ENCODE assay signal across 25 cellular contexts in genomic region chr1:169610858-169611257, GRCh38. TPM values are rescaled to one million over a fixed set of nuclear protein-coding genes. Genes with fewer than 3 reads are reported as not detected.
A peak's percentile ranks its signal among the peaks of the same experiment; 100 is the strongest.
DNase-seq lines count a peak whose midpoint lies in the region; ATAC-seq and TF ChIP-seq lines count a peak whose summit lies in the region.
"Had no signal": no experiment of that assay in that cellular context is flagged by ENCODE, and none has a peak within 500 bp of the region (broad histone marks: within the 10 kb centered on the region; RNA-seq: fewer than 3 reads in every experiment).

No MANE protein-coding gene starts in this region.

- H4K91ac ChIP-seq in H9 (ENCODE audit: insufficient read length, low read depth, low read length), result no peak overlapping the region

- H3K9ac ChIP-seq in HCT116 (ENCODE audit: low read length) (no peak overlapping the region), H9 (ENCODE audit: extremely low read depth, insufficient read length, low read length) (no peak overlapping the region)
- H3K9ac ChIP-seq: GM23248 had no signal

- no peak overlapping the region for H3K4ac ChIP-seq in H9 (ENCODE audit: low read depth, low read length)

- no peak for TF ChIP-seq POLR2A in HCT116 (IDR thresholded peaks at IDR 0.05; ENCODE audit: borderline replicate concordance, extremely low read depth, insufficient read depth, insufficient read length)
- no peak for TF ChIP-seq POLR2A in NB4 (IDR thresholded peaks at IDR 0.05; ENCODE audit: extremely low read depth, insufficient read length)

- intact Hi-C loops in HCT116 (cut with micrococcal nuclease), result no loop called here

- no peaks in the 10 kb centered on the region for H3K9me2 ChIP-seq in HCT116 (ENCODE audit: insufficient read depth)

- no peak overlapping the region for H3K56ac ChIP-seq in H9 (ENCODE audit: insufficient read length, low read depth, low read length)

- BruUV-seq in HCT116 (replicated peaks; lab: Mats Ljungman, UMichigan), result no TSS peak

- H4K20me1 ChIP-seq in HCT116 (ENCODE audit: insufficient read depth), result no peaks in the 10 kb centered on the region
- no peaks in the 10 kb centered on the region for H4K20me1 ChIP-seq in H9 (ENCODE audit: control insufficient read depth, insufficient read depth, insufficient read length)

- no peak overlapping the region for H3K27ac Mint-ChIP-seq in H9
- H3K27ac Mint-ChIP-seq: CD4-positive, CD25-positive, alpha-beta regulatory T cell had no signal

- H2BK5ac ChIP-seq in H9 (ENCODE audit: insufficient read length, low read length), result no peak overlapping the region

- H3K4me2 ChIP-seq in HCT116 (ENCODE audit: low read length), result no peak overlapping the region
- no peak overlapping the region for H3K4me2 ChIP-seq in H9 (ENCODE audit: insufficient read depth, insufficient read length, low read length)
- H3K4me2 ChIP-seq: PC-9 had no signal

- H3K14ac ChIP-seq in H9 (ENCODE audit: insufficient read depth, low read length), result no peak overlapping the region

- H3K4me1 ChIP-seq in HCT116 (ENCODE audit: control insufficient read depth in 1 of 2, insufficient read depth in 2 of 2, low read length in 2 of 2) (no peaks in the 10 kb centered on the region), H9 (ENCODE audit: insufficient read depth, low read length) (no peaks in the 10 kb centered on the region)
- H3K4me1 ChIP-seq: BE2C had no signal

- H3K36me3 ChIP-seq in HCT116 (ENCODE audit: control insufficient read depth in 1 of 2, insufficient read depth in 2 of 2, low read length in 2 of 2), result no peaks in the 10 kb centered on the region
- H3K36me3 ChIP-seq: BE2C had no signal

- H3K79me1 ChIP-seq in H9 (ENCODE audit: insufficient read depth, low read depth, low read length, poor library complexity, severe bottlenecking), result no peaks in the 10 kb centered on the region

- TF ChIP-seq RAD21 in HCT116 (IDR thresholded peaks at IDR 0.05; ENCODE audit: low read depth), result no peak

- peak; percentile 12 to 29 for DNase-seq in NOMO-1 (lab: John Stamatoyannopoulos, UW; ENCODE audit: unreplicated experiment in 2 of 2)
- DNase-seq in NOMO-1 treated with dmso at 0.1 percent for 144 hours (lab: John Stamatoyannopoulos, UW; ENCODE audit: unreplicated experiment), result no peak
- no peak for DNase-seq in HCT116 (ENCODE audit: low read depth, low spot score)
- peak; percentile 43 for DNase-seq in NB4 (ENCODE audit: low read depth)
- no peak for DNase-seq in HEK293T (ENCODE audit: extremely low spot score)
- DNase-seq in H9, result no peak
- DNase-seq in foreskin melanocyte, result no peak
- DNase-seq: BE2C; CD4-positive, CD25-positive, alpha-beta regulatory T cell; DMS153; DND-41; GM23248; H7; Karpas-422; NCI-H1092; NCI-H1417 treated with DMSO at 0.1 percent for 48 hours; NCI-H1694 treated with DMSO at 0.1 percent for 48 hours; NCI-H2227 treated with DMSO at 0.1 percent for 48 hours; NCI-H526 treated with DMSO at 0.1 percent for 48 hours; T-helper 1 cell had no signal

- POLR2A ChIA-PET in HCT116 (lab: Charles Lee), result no interaction called here
- POLR2A ChIA-PET in HEK293T (lab: Yijun Ruan, JAX), result no interaction called here

- H2AFZ ChIP-seq in HCT116 (ENCODE audit: low read depth, low read length, poor library complexity, severe bottlenecking) (no peak overlapping the region), H9 (ENCODE audit: low read length) (no peak overlapping the region)
- H2AFZ ChIP-seq: GM23248, PC-9 had no signal

- no peaks in the 10 kb centered on the region for H3K36me3 Mint-ChIP-seq in H9 (ENCODE audit: insufficient read depth in 1 of 3, low read depth in 3 of 3)

- no peak overlapping the region for H2BK12ac ChIP-seq in H9 (ENCODE audit: insufficient read length, low read depth, low read length)

- H3K79me2 ChIP-seq in HCT116 (ENCODE audit: insufficient read depth, low read length), result no peaks in the 10 kb centered on the region
- no peaks in the 10 kb centered on the region for H3K79me2 ChIP-seq in H9 (ENCODE audit: insufficient read depth, low read length)

- no peak overlapping the region for H2BK120ac ChIP-seq in H9 (ENCODE audit: low read depth, low read length, poor library complexity, severe bottlenecking)

- no peak overlapping the region for H3T11ph ChIP-seq in H9 (ENCODE audit: low read length)

- no peak overlapping the region for H2BK15ac ChIP-seq in H9 (ENCODE audit: low read depth, low read length)

- CTCF ChIA-PET in HCT116 (lab: Charles Lee), result no interaction called here
- CTCF ChIA-PET in HEK293T (lab: Yijun Ruan, JAX), result no interaction called here

- H2BK20ac ChIP-seq in H9 (ENCODE audit: low read depth, low read length, poor library complexity, severe bottlenecking), result no peak overlapping the region

- no peak overlapping the region for H2AK5ac ChIP-seq in H9 (ENCODE audit: insufficient read length, low read length)

- no peaks in the 10 kb centered on the region for H3K9me3 Mint-ChIP-seq in H9
- H3K9me3 Mint-ChIP-seq: CD4-positive, CD25-positive, alpha-beta regulatory T cell had no signal

- no peak overlapping the region for H4K5ac ChIP-seq in H9 (ENCODE audit: insufficient read length, low read depth, low read length)

- no peaks in the 10 kb centered on the region for H3K23me2 ChIP-seq in H9 (ENCODE audit: insufficient read length, low read depth, low read length, poor library complexity, severe bottlenecking)

- H3K9me3 ChIP-seq in HCT116 (ENCODE audit: control insufficient read depth in 1 of 2, insufficient read depth in 1 of 2, low read depth in 1 of 2, low read length in 2 of 2) (no peaks in the 10 kb centered on the region), H9 (ENCODE audit: control insufficient read depth, low read depth, low read length) (no peaks in the 10 kb centered on the region)
- H3K9me3 ChIP-seq: BE2C had no signal

- no peaks in the 10 kb centered on the region for H3K4me1 Mint-ChIP-seq in H9

- H3K4me3 ChIP-seq in HCT116 (replicated peaks in 1 of 2; ENCODE audit: low read depth in 1 of 2, low read length in 2 of 2) (no peak overlapping the region), NB4 (ENCODE audit: low read depth, low read length) (no peak overlapping the region)
- H3K4me3 ChIP-seq: GM23248, PC-9 had no signal

- no CpG with 5 or more reads among the region's 6 CpGs for WGBS in H9 (ENCODE audit: extremely low coverage, insufficient read length, low lambda C conversion rate)

- no peak overlapping the region for H3K4me3 Mint-ChIP-seq in H9
- H3K4me3 Mint-ChIP-seq: CD4-positive, CD25-positive, alpha-beta regulatory T cell had no signal

- no peak overlapping the region for H4K8ac ChIP-seq in H9 (replicated peaks; ENCODE audit: insufficient read length, low read depth, low read length)

- no peak overlapping the region for H3K23ac ChIP-seq in H9 (ENCODE audit: insufficient read length, low read depth, low read length)

- no peak for ATAC-seq in HCT116

- TF ChIP-seq CTCF in HCT116 (IDR thresholded peaks at IDR 0.05 in 2 of 3, conservative IDR thresholded peaks at IDR 0.05 in 1 of 3; ENCODE audit: borderline replicate concordance in 1 of 3, insufficient read depth in 1 of 3, low read depth in 2 of 3, low read length in 2 of 3), result no peak
- no peak for TF ChIP-seq CTCF in NB4 (IDR thresholded peaks at IDR 0.05; ENCODE audit: low read depth, low read length)
- TF ChIP-seq CTCF in VCaP (conservative IDR thresholded peaks at IDR 0.05), result no peak
- no peak for TF ChIP-seq CTCF in H9 (conservative IDR thresholded peaks at IDR 0.05)

- RAD21 ChIA-PET in HCT116 (lab: Charles Lee; ENCODE audit: low non-redundant PET in 1 of 2, low total read pairs in 2 of 2, uncharacterized antibody in 2 of 2, unreplicated experiment in 2 of 2), result no interaction called here

- peaks cover 15% of the 10 kb centered on the region for H3K27me3 Mint-ChIP-seq in H9 (ENCODE audit: low read depth)
- H3K27me3 Mint-ChIP-seq: CD4-positive, CD25-positive, alpha-beta regulatory T cell had no signal

- H3K27me3 ChIP-seq in HCT116 (ENCODE audit: insufficient read depth, low read length), result peaks cover 30% of the 10 kb centered on the region
- no peaks in the 10 kb centered on the region for H3K27me3 ChIP-seq in H9 (ENCODE audit: insufficient read depth, low read length)

- H3K27ac ChIP-seq in HCT116 (ENCODE audit: low read depth, low read length) (no peak overlapping the region), VCaP (peak overlapping the region; percentile 29), H9 (ENCODE audit: insufficient read length, low read depth, low read length) (no peak overlapping the region)
- H3K27ac ChIP-seq: 22Rv1, GM23248, PC-9 had no signal

- H3K18ac ChIP-seq in H9 (ENCODE audit: insufficient read length, low read depth, low read length), result no peak overlapping the region

TF ChIP-seq in HCT116, 20 proteins besides CTCF, POLR2A, EP300 and RAD21:
- peak; percentile 75 for TF ChIP-seq CEBPB (IDR thresholded peaks at IDR 0.05; ENCODE audit: low read depth)
- no peak for TF ChIP-seq ELF1 (IDR thresholded peaks at IDR 0.05; ENCODE audit: borderline replicate concordance, low read depth)
TF ChIP-seq in HCT116: peak in this region for 1.

TF ChIP-seq in HEK293T, 16 proteins besides CTCF, POLR2A, EP300 and RAD21:
- no peak for TF ChIP-seq LEF1 (IDR thresholded peaks at IDR 0.05; ENCODE audit: borderline replicate concordance)
- no peak for TF ChIP-seq SP1 (IDR thresholded peaks at IDR 0.05)
- TF ChIP-seq PKNOX1 (IDR thresholded peaks at IDR 0.05), result no peak
- TF ChIP-seq TARDBP (IDR thresholded peaks at IDR 0.05), result no peak
- TF ChIP-seq ELF4 (IDR thresholded peaks at IDR 0.05), result no peak
- no peak for TF ChIP-seq ZNF384 (IDR thresholded peaks at IDR 0.05)
- no peak for TF ChIP-seq FOXM1 (IDR thresholded peaks at IDR 0.05; ENCODE audit: borderline replicate concordance)
- no peak for TF ChIP-seq FOXK2 (IDR thresholded peaks at IDR 0.05)
- TF ChIP-seq FOXA1 (IDR thresholded peaks at IDR 0.05), result no peak
- TF ChIP-seq NFRKB (IDR thresholded peaks at IDR 0.05), result no peak
- no peak for TF ChIP-seq BHLHE40 (IDR thresholded peaks at IDR 0.05; ENCODE audit: borderline replicate concordance)
- no peak for TF ChIP-seq SUZ12 (IDR thresholded peaks at IDR 0.05)
- no peak for TF ChIP-seq CTBP1 (IDR thresholded peaks at IDR 0.05; ENCODE audit: borderline replicate concordance)
- no peak for TF ChIP-seq L3MBTL2 (conservative IDR thresholded peaks at IDR 0.05)
- no peak for TF ChIP-seq ARNT (IDR thresholded peaks at IDR 0.05)
- TF ChIP-seq HDGF (IDR thresholded peaks at IDR 0.05; ENCODE audit: borderline replicate concordance), result no peak
TF ChIP-seq in HEK293T: peak in this region for 0.

RNA-seq across cellular contexts. Expression of gene SELP, which starts 19.1 kb away (rescaled TPM):
- total RNA-seq in HCT116 (2021; ENCODE audit: unreplicated experiment) (not detected), H9 (2021) (not detected in 2 replicates)
- polyA plus RNA-seq in HCT116 (2012), result not detected in 2 replicates
- total RNA-seq: GM23248, H7, NCI-H460, PC-9, RPMI7951 had no signal
- polyA plus RNA-seq: GM23248 had no signal

RNA-seq across cellular contexts. Expression of gene F5, which starts 24.6 kb away (rescaled TPM):
- total RNA-seq in HCT116 (2021; ENCODE audit: unreplicated experiment), result 0.37 TPM
- polyA plus RNA-seq in HCT116 (2012), result 0.05 and 0.07 TPM in 2 replicates
- total RNA-seq in H9 (2021), result 0.04 TPM in 2 replicates
- total RNA-seq: GM23248, H7, NCI-H460, PC-9, RPMI7951 had no signal
- polyA plus RNA-seq: GM23248 had no signal

Comparison
In these comparisons a context has a peak if more than half of its experiments do, and no peak if none do; other contexts are left out.
1. DNase-seq: peak in NOMO-1 (2 of 2) and NB4 (single experiment); none in NOMO-1 treated with dmso at 0.1 percent for 144 hours (single experiment), HCT116 (single experiment), HEK293T (single experiment), H9 (single experiment) and foreskin melanocyte (single experiment).